In genomic region chr6:75151013-75151412, GRCh38 we compare ENCODE assay signal across 23 cellular contexts. TPM values are rescaled to one million over a fixed set of nuclear protein-coding genes. Genes with fewer than 3 reads are reported as not detected.
DNase-seq lines count a peak whose midpoint lies in the region; ATAC-seq and TF ChIP-seq lines count a peak whose summit lies in the region.
"Had no signal": no experiment of that assay in that cellular context is flagged by ENCODE, and none has a peak within 500 bp of the region (broad histone marks: within the 10 kb centered on the region; RNA-seq: fewer than 3 reads in every experiment).

No MANE protein-coding gene starts in this region.

- H2AFZ ChIP-seq in PC-3 (ENCODE audit: low read length) = no peak overlapping the region

- no peak overlapping the region for H3K9ac ChIP-seq in PC-3 (ENCODE audit: low read length)
- H3K9ac ChIP-seq: BLaER1 treated with 17β-estradiol and CSF1 and Interleukin-3, amounts not matched to agents 10 nM and 100 nM had no signal

- H3K27me3 ChIP-seq in PC-3 (ENCODE audit: low read length) (no peaks in the 10 kb centered on the region), transverse colon (no peaks in the 10 kb centered on the region)
- H3K27me3 ChIP-seq: BLaER1 treated with 17β-estradiol and CSF1 and Interleukin-3, amounts not matched to agents 10 nM and 100 nM; SJCRH30 had no signal

- no TSS peak for BruUV-seq in PC-3 (replicated peaks; lab: Mats Ljungman, UMichigan)

- no peaks in the 10 kb centered on the region for H3F3A ChIP-seq in PC-3 (ENCODE audit: low read length, unreplicated experiment)

- no peaks in the 10 kb centered on the region for H3K36me3 ChIP-seq in PC-3 (ENCODE audit: low read depth, low read length)
- no peaks in the 10 kb centered on the region for H3K36me3 ChIP-seq in transverse colon
- H3K36me3 ChIP-seq: BLaER1 treated with 17β-estradiol and CSF1 and Interleukin-3, amounts not matched to agents 10 nM and 100 nM had no signal

- in situ Hi-C loops in transverse colon (cut with MboI; ENCODE audit: low pct_ligation_motif_present in 1 of 4, low pct_unique_long_range_greater_than_20kb in 1 of 4, low sequenced_read_pairs in 3 of 4) = no loop called here

- H4K20me1 ChIP-seq in PC-3 (ENCODE audit: low read length) = no peaks in the 10 kb centered on the region
- H4K20me1 ChIP-seq: BLaER1 treated with 17β-estradiol and CSF1 and Interleukin-3, amounts not matched to agents 10 nM and 100 nM had no signal

- H3K27ac ChIP-seq in PC-3 (ENCODE audit: low read length) (no peak overlapping the region), transverse colon (no peak overlapping the region)
- H3K27ac ChIP-seq: BLaER1 treated with 17β-estradiol and CSF1 and Interleukin-3, amounts not matched to agents 10 nM and 100 nM; HL-60; SJCRH30 had no signal

- TF ChIP-seq POLR2A in transverse colon (IDR thresholded peaks at IDR 0.05) = no peak

- TF ChIP-seq EP300 in transverse colon (IDR thresholded peaks at IDR 0.05; ENCODE audit: low read depth) = no peak

- H3K4me3 ChIP-seq in PC-3 (ENCODE audit: low read length) (no peak overlapping the region), fibroblast of mammary gland (ENCODE audit: control insufficient read depth, low read depth, low read length) (no peak overlapping the region), transverse colon (no peak overlapping the region)
- H3K4me3 ChIP-seq: BLaER1 treated with 17β-estradiol and CSF1 and Interleukin-3, amounts not matched to agents 10 nM and 100 nM; GM23338; SJCRH30 had no signal

- H3K9me3 ChIP-seq in PC-3 (ENCODE audit: low read length) = no peaks in the 10 kb centered on the region
- no peaks in the 10 kb centered on the region for H3K9me3 ChIP-seq in transverse colon
- H3K9me3 ChIP-seq: BLaER1 treated with 17β-estradiol and CSF1 and Interleukin-3, amounts not matched to agents 10 nM and 100 nM; SJCRH30 had no signal

- peak; percentile 55; the same call in 1 of the 2 replicates for ATAC-seq in PC-3
- ATAC-seq in GM18517 (IDR thresholded peaks at IDR 0.05; ENCODE audit: unreplicated experiment) = no peak
- ATAC-seq in GM19324 (IDR thresholded peaks at IDR 0.05; ENCODE audit: low FRiP score, unreplicated experiment) = no peak
- ATAC-seq: GM23338, Right ventricle myocardium inferior had no signal

- no peaks in the 10 kb centered on the region for H3K79me2 ChIP-seq in PC-3 (ENCODE audit: low read length)

- POLR2A ChIA-PET in PC-3 (lab: Charles Lee; ENCODE audit: unreplicated experiment) = no interaction called here

- H3K4me2 ChIP-seq in PC-3 (ENCODE audit: low read length) = no peak overlapping the region
- H3K4me2 ChIP-seq: BLaER1 treated with 17β-estradiol and CSF1 and Interleukin-3, amounts not matched to agents 10 nM and 100 nM; GM23338 had no signal

- H3K4me1 ChIP-seq in PC-3 (ENCODE audit: insufficient read depth, low read length) (peaks cover 20% of the 10 kb centered on the region), transverse colon (no peaks in the 10 kb centered on the region)
- H3K4me1 ChIP-seq: BLaER1 treated with 17β-estradiol and CSF1 and Interleukin-3, amounts not matched to agents 10 nM and 100 nM had no signal

- intact Hi-C loops in PC-3 (cut with micrococcal nuclease) (no loop called here), transverse colon (cut with DNase I; ENCODE audit: low total_unique reads) (no loop called here)

- WGBS in transverse colon (ENCODE audit: low coverage in 1 of 2), 2 donors = 64 to 70% methylated on average over 3 of the region's 3 CpGs

- no peaks in the 10 kb centered on the region for H3K9me2 ChIP-seq in PC-3 (replicated peaks; ENCODE audit: low read length)

- TF ChIP-seq CTCF in PC-3 (conservative IDR thresholded peaks at IDR 0.05; ENCODE audit: low read depth, low read length) (no peak), fibroblast of mammary gland (conservative IDR thresholded peaks at IDR 0.05; ENCODE audit: control insufficient read depth, insufficient read depth, low read depth, low read length) (no peak), transverse colon (IDR thresholded peaks at IDR 0.05) (no peak)

- DNase-seq in ELR (ENCODE audit: low read depth) (peak; percentile 49), PC-3 (peak; percentile 52), fibroblast of mammary gland (ENCODE audit: low read depth) (peak; percentile 72), renal cortical epithelial cell (ENCODE audit: low read depth) (peak; percentile 8), NCI-H1930 (lab: John Stamatoyannopoulos, UW) (no peak), transverse colon (no peak)
- DNase-seq: AML-193; CD4-positive, alpha-beta T cell; GF-D8; H9; Kasumi-1; MV-4-11; NCI-H1105; NCI-H146; NCI-H2029; SJCRH30; T-helper 2 cell had no signal

- CTCF ChIA-PET in PC-3 (lab: Charles Lee) = no interaction called here

RNA-seq across cellular contexts. Expression of gene COL12A1, which starts 54.8 kb away (rescaled TPM):
- total RNA-seq in PC-3 (2014; rRNA removed) = 24.2 and 41.2 TPM in 2 replicates
- total RNA-seq in renal cortical epithelial cell = 43.8 and 44.6 TPM in 2 replicates
- total RNA-seq in transverse colon = 10 to 100 TPM; 14.2 to 45.1 (median 32.3) TPM
- total RNA-seq: CD4-positive, alpha-beta T cell had no signal

Comparison
In these comparisons a context has a peak if more than half of its experiments do, and no peak if none do; other contexts are left out.
1. DNase-seq: peak in ELR (single experiment), PC-3 (single experiment), fibroblast of mammary gland (single experiment) and renal cortical epithelial cell (single experiment); none in NCI-H1930 (0 of 2) and transverse colon (single experiment).